24 cellular contexts compared by ENCODE assay signal in genomic region chr6:95794749-95795148, GRCh38.
"Had no signal": no experiment of that assay in that cellular context is flagged by ENCODE, and none has a peak within 500 bp of the region (broad histone marks: within the 10 kb centered on the region; RNA-seq: fewer than 3 reads in every experiment).

No MANE protein-coding gene starts in this region.

- ATAC-seq: esophagus mucosa, gastrocnemius medialis, heart right ventricle, left cardiac atrium, left lung, left ventricle myocardium superior, lower lobe of right lung, mucosa of descending colon had no signal

- H3K27ac Mint-ChIP-seq: mesothelial cell of epicardium had no signal

- H3K27me3 ChIP-seq: esophagus squamous epithelium, gastrocnemius medialis, heart right ventricle, left lung had no signal

- H3K4me3 ChIP-seq: coronary artery, dorsolateral prefrontal cortex, esophagus squamous epithelium, gastrocnemius medialis, heart right ventricle, left lung, lower lobe of right lung, mucosa of descending colon had no signal

- H3K4me1 Mint-ChIP-seq: mesothelial cell of epicardium, naive B cell had no signal

- H3K36me3 ChIP-seq: esophagus squamous epithelium, gastrocnemius medialis, heart right ventricle, left lung, lower lobe of right lung had no signal

- H3K4me3 Mint-ChIP-seq: mesothelial cell of epicardium, naive B cell had no signal

- H3K27me3 Mint-ChIP-seq: naive B cell had no signal

- DNase-seq: dermis blood vessel endothelial cell; dorsolateral prefrontal cortex; effector CD4-positive, alpha-beta T cell; effector memory CD4-positive, alpha-beta T cell; erythroblast; esophagus squamous epithelium; foreskin fibroblast; foreskin melanocyte; gastrocnemius medialis; glutamatergic neuron; head of caudate nucleus; heart right ventricle; hippocampal formation; left cardiac atrium; left lung; left ventricle myocardium superior; lower lobe of right lung; mesenchymal stem cell; mucosa of descending colon; naive B cell had no signal

- H3K36me3 Mint-ChIP-seq: mesothelial cell of epicardium, naive B cell had no signal

- H3K4me1 ChIP-seq: esophagus squamous epithelium, gastrocnemius medialis, heart right ventricle, left lung, lower lobe of right lung had no signal

- H3K27ac ChIP-seq: coronary artery, dorsolateral prefrontal cortex, epithelial cell of prostate, esophagus squamous epithelium, gastrocnemius medialis, heart right ventricle, left lung, lower lobe of right lung had no signal

- H3K9me3 ChIP-seq: esophagus squamous epithelium, gastrocnemius medialis, left lung, lower lobe of right lung, mucosa of descending colon had no signal
